In the genomic region with DNA sequence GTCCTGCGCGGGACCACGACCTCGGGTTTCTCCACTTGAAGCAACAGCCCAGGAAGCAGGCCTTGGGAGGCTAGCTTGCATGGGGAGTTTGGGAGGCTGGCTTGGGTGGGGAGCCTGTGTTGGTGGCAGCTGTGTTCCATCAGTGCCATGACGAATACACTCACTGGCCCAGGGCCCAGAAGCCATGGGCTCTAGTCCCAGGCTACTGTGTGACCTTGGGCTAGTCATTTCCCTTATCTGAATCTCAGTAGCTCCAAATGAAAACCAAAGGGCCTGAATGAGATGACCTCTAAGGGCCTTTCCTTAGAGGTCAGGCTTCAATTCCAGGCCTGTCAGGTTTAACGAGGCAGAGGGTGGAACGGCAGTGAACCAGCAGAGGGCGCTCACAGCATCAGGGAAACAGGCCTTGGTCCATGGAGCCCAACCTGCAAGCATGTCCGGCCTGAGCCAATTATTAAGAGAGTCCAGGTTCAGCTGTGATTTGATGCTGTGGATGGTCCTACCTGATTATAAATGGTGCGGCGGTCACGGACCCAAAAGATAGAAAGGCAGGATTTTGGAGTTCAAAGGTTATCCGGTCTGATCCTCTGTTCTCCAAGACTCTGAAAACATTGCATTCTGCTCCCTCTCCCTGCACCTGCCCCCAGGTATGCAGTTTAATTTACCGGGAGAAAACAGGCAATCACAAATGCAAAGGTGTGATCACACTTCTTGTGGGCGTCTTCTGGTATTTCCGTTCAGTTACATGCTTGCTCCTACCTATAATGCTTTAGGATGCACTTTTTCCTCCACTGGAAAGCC, we compare ENCODE assay signal across 9 cellular contexts. TPM values are rescaled to one million over a fixed set of nuclear protein-coding genes. Genes with fewer than 3 reads are reported as not detected.
DNase-seq lines count a peak whose midpoint lies in the region; ATAC-seq and TF ChIP-seq lines count a peak whose summit lies in the region.
"Had no signal": no experiment of that assay in that cellular context is flagged by ENCODE, and none has a peak within 500 bp of the region (broad histone marks: within the 10 kb centered on the region; RNA-seq: fewer than 3 reads in every experiment).

No MANE protein-coding gene starts in this region.

- peak; percentile 38 for TF ChIP-seq CTCF in CD4-positive, alpha-beta T cell (IDR thresholded peaks at IDR 0.05)
- peak; percentile 78 for TF ChIP-seq CTCF in foreskin fibroblast (IDR thresholded peaks at IDR 0.05; ENCODE audit: low read depth, low read length)
- TF ChIP-seq CTCF in retinal pigment epithelial cell (conservative IDR thresholded peaks at IDR 0.05; ENCODE audit: low read depth, low read length) = peak; percentile 96

- intact Hi-C loops in CD4-positive, alpha-beta T cell (cut with DNase I, micrococcal nuclease) = no loop called here

- H3K4me3 ChIP-seq in foreskin fibroblast (ENCODE audit: low read depth in 1 of 2, low read length in 2 of 2) (no peak overlapping the region), retinal pigment epithelial cell (ENCODE audit: low read length) (no peak overlapping the region)

- H3K27ac Mint-ChIP-seq in CD4-positive, alpha-beta T cell = no peak overlapping the region
- H3K27ac Mint-ChIP-seq: T-helper 1 cell treated with Interleukin-12 subunit alpha and Interleukin-12 subunit beta and Interleukin-4 antibody, amounts not matched to agents 30 μg/mL and 1 μg/mL, for 36 hours had no signal

- H3K9me3 Mint-ChIP-seq in CD4-positive, alpha-beta T cell = no peaks in the 10 kb centered on the region
- H3K9me3 Mint-ChIP-seq: T-helper 1 cell treated with Interleukin-12 subunit alpha and Interleukin-12 subunit beta and Interleukin-4 antibody, amounts not matched to agents 30 μg/mL and 1 μg/mL, for 36 hours had no signal

- CTCF ChIA-PET in CD4-positive, alpha-beta T cell (lab: Charles Lee) = no interaction called here

- no peaks in the 10 kb centered on the region for H3K9me3 ChIP-seq in CD4-positive, alpha-beta T cell (ENCODE audit: control insufficient read depth, low read length)

- H3K27me3 Mint-ChIP-seq in CD4-positive, alpha-beta T cell = peaks cover 18% of the 10 kb centered on the region

- no peaks in the 10 kb centered on the region for H3K27me3 ChIP-seq in CD4-positive, alpha-beta T cell (ENCODE audit: control insufficient read depth, insufficient read depth, low read length)

- no peak overlapping the region for H3K27ac ChIP-seq in CD4-positive, alpha-beta T cell (ENCODE audit: low read depth, low read length)

- H3K4me3 Mint-ChIP-seq in CD4-positive, alpha-beta T cell = no peak overlapping the region
- H3K4me3 Mint-ChIP-seq: T-helper 1 cell treated with Interleukin-12 subunit alpha and Interleukin-12 subunit beta and Interleukin-4 antibody, amounts not matched to agents 30 μg/mL and 1 μg/mL, for 36 hours had no signal

- H3K36me3 Mint-ChIP-seq in CD4-positive, alpha-beta T cell (ENCODE audit: low read depth) = no peaks in the 10 kb centered on the region

- peak in 9 of 10 experiments; percentile 2 to 44 (median 16) for DNase-seq in CD4-positive, alpha-beta T cell
- peak; percentile 27 to 85 for DNase-seq in NCI-H526 (lab: John Stamatoyannopoulos, UW)
- DNase-seq in activated CD8-positive, alpha-beta memory T cell treated with anti-CD3 and anti-CD28 coated beads, Interleukin-2, amount 50 U/mL, for 48 hours = peak; percentile 92
- DNase-seq in foreskin fibroblast = peak in 1 of 2 donors; percentile 70
- DNase-seq in retinal pigment epithelial cell (ENCODE audit: low read depth) = no peak

- no peak for ATAC-seq in CD4-positive, alpha-beta T cell (ENCODE audit: poor library complexity)
- ATAC-seq in GM18870 (IDR thresholded peaks at IDR 0.05; ENCODE audit: unreplicated experiment) (peak; percentile 75), HG03066 (IDR thresholded peaks at IDR 0.05; ENCODE audit: low read depth, unreplicated experiment) (peak; percentile 89), HG03571 (IDR thresholded peaks at IDR 0.05; ENCODE audit: unreplicated experiment) (no peak)

- H3K4me1 Mint-ChIP-seq in CD4-positive, alpha-beta T cell (ENCODE audit: low read depth) = no peaks in the 10 kb centered on the region

- POLR2A ChIA-PET in CD4-positive, alpha-beta T cell (lab: Charles Lee) = no interaction called here

RNA-seq across cellular contexts. Expression of gene PTPN5, which starts 15.9 kb away (rescaled TPM):
- total RNA-seq in CD4-positive, alpha-beta T cell = not detected

RNA-seq across cellular contexts. Expression of gene IGSF22, which starts 49.7 kb away (rescaled TPM):
- total RNA-seq in CD4-positive, alpha-beta T cell = 1 to 10 TPM; 4.0 to 5.0 TPM

Comparison
In these comparisons a context has a peak if more than half of its experiments do, and no peak if none do; other contexts are left out.
1. ATAC-seq: peak in GM18870 (single experiment) and HG03066 (single experiment); none in CD4-positive, alpha-beta T cell (single experiment) and HG03571 (single experiment).
2. CTCF ChIP-seq: peak in every context shown above with its lines; median percentile 96 in retinal pigment epithelial cell; 78 in foreskin fibroblast; 38 in CD4-positive, alpha-beta T cell.